8 cellular contexts compared by ENCODE assay signal in genomic region chr12:12611512-12612306, GRCh38. TPM values are rescaled to one million over a fixed set of nuclear protein-coding genes. Genes with fewer than 3 reads are reported as not detected.
DNase-seq lines count a peak whose midpoint lies in the region; ATAC-seq and TF ChIP-seq lines count a peak whose summit lies in the region.

Gene CREBL2 (plus strand): TSS chr12:12611876. CDS start chr12:12612173, 297 bp downstream.

- peaks cover 5% of the 10 kb centered on the region; the same call in 1 of the 2 replicates for H3F3A ChIP-seq in GM23338 (replicated peaks; ENCODE audit: low read depth)

- peaks cover 24% of the 10 kb centered on the region for H3K4me1 ChIP-seq in GM23338 (ENCODE audit: insufficient read depth)

- H3K27ac ChIP-seq in GM23338 (ENCODE audit: low read depth), result peak within 1 kb of the TSS; percentile 91

- H3K4me3 ChIP-seq in GM23338 (peak within 1 kb of the TSS; percentile 70), LNCaP clone FGC (ENCODE audit: low read depth, low read length) (peak within 1 kb of the TSS; percentile 78), fibroblast of the aortic adventitia (ENCODE audit: low read depth, low read length) (peak within 1 kb of the TSS; percentile 90)

- TF ChIP-seq POLR2A in Raji (IDR thresholded peaks at IDR 0.05; ENCODE audit: insufficient read depth, low read depth, low read length), result peak; percentile 75

- H3K27ac Mint-ChIP-seq in GM23338, result peak within 1 kb of the TSS; percentile 72
- H3K27ac Mint-ChIP-seq in nephron, result peak within 1 kb of the TSS; percentile 96 to 97 (median 96)
- peak within 1 kb of the TSS; percentile 95 for H3K27ac Mint-ChIP-seq in stimulated activated naive CD8-positive, alpha-beta T cell treated with anti-CD3 and anti-CD28 coated beads, Interleukin-15, Interleukin-2, amounts not matched to agents 100 ng/mL and 50 ng/mL, for 24 hours

- no peaks in the 10 kb centered on the region for H4K20me1 ChIP-seq in GM23338 (replicated peaks; ENCODE audit: insufficient read depth)

- no peaks in the 10 kb centered on the region for H3K9me2 ChIP-seq in GM23338 (ENCODE audit: insufficient read depth)

- H2AFZ ChIP-seq in GM23338, result peak within 1 kb of the TSS; percentile 90

- ATAC-seq in GM23338, result peak; percentile 93

- H3K36me3 ChIP-seq in GM23338 (ENCODE audit: insufficient read depth), result no peaks in the 10 kb centered on the region

- H3K4me2 ChIP-seq in GM23338, result peak within 1 kb of the TSS; percentile 91

- peaks cover 15% of the 10 kb centered on the region for H3K79me2 ChIP-seq in GM23338 (replicated peaks; ENCODE audit: insufficient read depth)

- DNase-seq in EH (ENCODE audit: low read depth), result peak; percentile 95
- DNase-seq in GM23338 (ENCODE audit: low spot score), result peak; percentile 95
- peak; percentile 95 for DNase-seq in LNCaP clone FGC (ENCODE audit: low read depth)
- peak; percentile 94 for DNase-seq in activated effector memory CD4-positive, alpha-beta T cell treated with anti-CD3 and anti-CD28 coated beads, Interleukin-2, amount 50 U/mL, for 16 hours
- peak; percentile 98 for DNase-seq in fibroblast of the aortic adventitia (ENCODE audit: low read depth)

- TF ChIP-seq CTCF in GM23338 (conservative IDR thresholded peaks at IDR 0.05; ENCODE audit: low read depth in 2 of 2) (no peak), LNCaP clone FGC (IDR thresholded peaks at IDR 0.05; ENCODE audit: control insufficient read depth, extremely low read depth, insufficient read depth) (no peak), fibroblast of the aortic adventitia (IDR thresholded peaks at IDR 0.05; ENCODE audit: insufficient read depth, low read length) (no peak), nephron (IDR thresholded peaks at IDR 0.05; ENCODE audit: unreplicated experiment in 3 of 3) (no peak)

- H3K9me3 Mint-ChIP-seq in GM23338 (no peaks in the 10 kb centered on the region), nephron (no peaks in the 10 kb centered on the region)
- H3K9me3 Mint-ChIP-seq in stimulated activated naive CD8-positive, alpha-beta T cell treated with anti-CD3 and anti-CD28 coated beads, Interleukin-15, Interleukin-2, amounts not matched to agents 100 ng/mL and 50 ng/mL, for 24 hours, result no peaks in the 10 kb centered on the region

- H3K36me3 Mint-ChIP-seq in GM23338 (ENCODE audit: low read depth) (peaks cover 7% of the 10 kb centered on the region), nephron (ENCODE audit: low read depth) (peaks cover 10% of the 10 kb centered on the region)
- H3K36me3 Mint-ChIP-seq in stimulated activated naive CD8-positive, alpha-beta T cell treated with anti-CD3 and anti-CD28 coated beads, Interleukin-15, Interleukin-2, amounts not matched to agents 100 ng/mL and 50 ng/mL, for 24 hours (ENCODE audit: low read depth), result peaks cover 7% of the 10 kb centered on the region

- no peaks in the 10 kb centered on the region for H3K27me3 ChIP-seq in GM23338 (ENCODE audit: insufficient read depth)

- H3K4me1 Mint-ChIP-seq in GM23338, result peaks cover 19% of the 10 kb centered on the region
- H3K4me1 Mint-ChIP-seq in nephron, result peaks cover 21% of the 10 kb centered on the region
- peaks cover 61% of the 10 kb centered on the region for H3K4me1 Mint-ChIP-seq in stimulated activated naive CD8-positive, alpha-beta T cell treated with anti-CD3 and anti-CD28 coated beads, Interleukin-15, Interleukin-2, amounts not matched to agents 100 ng/mL and 50 ng/mL, for 24 hours (ENCODE audit: low read depth)

- H3K27me3 Mint-ChIP-seq in GM23338 (ENCODE audit: insufficient read depth, low read depth, poor library complexity) (peaks cover 16% of the 10 kb centered on the region), nephron (ENCODE audit: low read depth) (no peaks in the 10 kb centered on the region)
- H3K27me3 Mint-ChIP-seq in stimulated activated naive CD8-positive, alpha-beta T cell treated with anti-CD3 and anti-CD28 coated beads, Interleukin-15, Interleukin-2, amounts not matched to agents 100 ng/mL and 50 ng/mL, for 24 hours, result no peaks in the 10 kb centered on the region

- H3K4me3 Mint-ChIP-seq in GM23338 (peak within 1 kb of the TSS; percentile 98), nephron (peak within 1 kb of the TSS; percentile 90 to 99 (median 93))
- H3K4me3 Mint-ChIP-seq in stimulated activated naive CD8-positive, alpha-beta T cell treated with anti-CD3 and anti-CD28 coated beads, Interleukin-15, Interleukin-2, amounts not matched to agents 100 ng/mL and 50 ng/mL, for 24 hours, result peak within 1 kb of the TSS; percentile 93

TF ChIP-seq in GM23338, 12 proteins besides CTCF, POLR2A, EP300 and RAD21:
- TF ChIP-seq ETS1 (IDR thresholded peaks at IDR 0.05), result peak; percentile 92
- no peak for TF ChIP-seq JUNB (IDR thresholded peaks at IDR 0.05; ENCODE audit: unreplicated experiment)
- peak; percentile 59 for TF ChIP-seq POLR2AphosphoS5 (IDR thresholded peaks at IDR 0.05; ENCODE audit: low read depth)
- TF ChIP-seq CREB1 (CRISPR knock-in tag; IDR thresholded peaks at IDR 0.05; ENCODE audit: low read depth), result peak; percentile 57
- no peak for TF ChIP-seq EZH2 (IDR thresholded peaks at IDR 0.05; ENCODE audit: low read depth, unreplicated experiment)
- TF ChIP-seq NANOG (IDR thresholded peaks at IDR 0.05; ENCODE audit: borderline replicate concordance), result no peak
- TF ChIP-seq REST (IDR thresholded peaks at IDR 0.05; ENCODE audit: unreplicated experiment), result no peak
- no peak for TF ChIP-seq ZNF114 (CRISPR knock-in tag; IDR thresholded peaks at IDR 0.05)
TF ChIP-seq in GM23338: peak in this region for 3.

RNA-seq across cellular contexts. Expression of gene CREBL2, which starts in this region (rescaled TPM):
- 20.5 and 21.6 TPM in 2 replicates for total RNA-seq in GM23338 (2014; rRNA removed; shearing (Covaris generic))
- 9.0 and 9.3 TPM in 2 replicates for polyA plus RNA-seq in GM23338 (2016; fragmentation: Nextera tagmentation; extraction: Ambion mirVana)
- total RNA-seq in fibroblast of the aortic adventitia (ENCODE audit: low replicate concordance), result 44.6 and 49.9 TPM in 2 replicates

Comparison
In these comparisons a context has a peak if more than half of its experiments do, and no peak if none do; other contexts are left out.
1. Peak in every context shown above with its lines: DNase-seq, ATAC-seq, H3K4me3 ChIP-seq and H3K27ac ChIP-seq.